In the genomic region with DNA sequence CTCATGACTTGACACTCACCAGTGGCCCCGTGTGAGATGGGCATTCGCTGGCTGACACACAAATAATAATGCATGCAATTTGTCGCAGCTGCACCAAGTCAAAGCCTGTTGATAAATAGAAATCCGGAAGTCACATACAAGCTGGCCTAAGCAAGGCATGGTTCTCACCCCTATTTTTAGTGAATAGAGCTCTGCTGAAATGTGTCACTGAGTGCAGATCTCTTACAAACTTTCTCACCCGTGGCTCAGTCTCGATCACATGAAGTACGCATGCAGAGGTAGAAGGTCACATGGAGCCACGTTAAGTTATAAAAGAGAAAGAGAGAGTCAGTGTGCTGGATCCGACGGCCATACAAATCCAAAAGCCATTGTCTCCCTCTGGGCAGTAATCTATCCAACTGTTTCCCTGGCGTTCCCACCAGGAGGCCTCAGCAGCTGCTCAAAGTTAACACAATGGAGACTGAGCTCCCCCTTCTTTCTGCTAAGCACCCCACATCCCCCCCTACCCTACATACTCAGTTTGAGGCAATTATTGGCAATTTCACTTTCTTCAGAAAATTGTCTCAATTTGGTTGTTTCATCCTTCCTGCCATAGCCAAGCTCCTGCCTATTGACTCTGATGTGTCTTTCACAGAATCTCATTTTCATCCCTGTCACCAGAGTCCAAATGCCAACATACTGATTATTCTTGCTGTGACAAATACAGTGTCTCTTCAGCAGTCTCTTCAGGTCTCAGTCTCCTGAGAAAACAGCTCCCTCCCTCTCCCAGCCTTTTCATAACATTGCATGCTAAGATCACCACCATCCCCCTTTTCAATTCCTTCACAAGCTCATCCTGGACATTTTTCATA, we compare ENCODE assay signal across 1 cellular context.
TF ChIP-seq lines count a peak whose summit lies in the region.

No MANE protein-coding gene starts in this region.

TF ChIP-seq in GM23338, 12 proteins besides CTCF, POLR2A, EP300 and RAD21:
- TF ChIP-seq, protein P1, sequence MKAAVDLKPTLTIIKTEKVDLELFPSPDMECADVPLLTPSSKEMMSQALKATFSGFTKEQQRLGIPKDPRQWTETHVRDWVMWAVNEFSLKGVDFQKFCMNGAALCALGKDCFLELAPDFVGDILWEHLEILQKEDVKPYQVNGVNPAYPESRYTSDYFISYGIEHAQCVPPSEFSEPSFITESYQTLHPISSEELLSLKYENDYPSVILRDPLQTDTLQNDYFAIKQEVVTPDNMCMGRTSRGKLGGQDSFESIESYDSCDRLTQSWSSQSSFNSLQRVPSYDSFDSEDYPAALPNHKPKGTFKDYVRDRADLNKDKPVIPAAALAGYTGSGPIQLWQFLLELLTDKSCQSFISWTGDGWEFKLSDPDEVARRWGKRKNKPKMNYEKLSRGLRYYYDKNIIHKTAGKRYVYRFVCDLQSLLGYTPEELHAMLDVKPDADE (IDR thresholded peaks at IDR 0.05), result no peak
- no peak for TF ChIP-seq EZH2 (IDR thresholded peaks at IDR 0.05; ENCODE audit: low read depth, unreplicated experiment)
TF ChIP-seq in GM23338: peak in this region for 0.
